Comparison of ENCODE assay signal across 10 cellular contexts in genomic region chr14:74510955-74511354, GRCh38. TPM values are rescaled to one million over a fixed set of nuclear protein-coding genes. Genes with fewer than 3 reads are reported as not detected.
A peak's percentile ranks its signal among the peaks of the same experiment; 100 is the strongest.
DNase-seq lines count a peak whose midpoint lies in the region; ATAC-seq, FAIRE-seq and TF ChIP-seq lines count a peak whose summit lies in the region.
"Had no signal": no experiment of that assay in that cellular context is flagged by ENCODE, and none has a peak within 500 bp of the region (broad histone marks: within the 10 kb centered on the region; RNA-seq: fewer than 3 reads in every experiment).

No MANE protein-coding gene starts in this region.

- ATAC-seq in A549 (peak; percentile 30 to 61; a peak in 3 of 6 replicates), HG03342 (IDR thresholded peaks at IDR 0.05; ENCODE audit: unreplicated experiment) (no peak)

- peak in 1 of 2 experiments; percentile 43 for DNase-seq in A549 (ENCODE audit: low read depth in 1 of 2, low spot score in 1 of 2)
- DNase-seq in LHCN-M2 (ENCODE audit: low read depth), result peak; percentile 64
- DNase-seq in coronary artery (ENCODE audit: low spot score), result no peak
- DNase-seq in lung microvascular endothelial cell (ENCODE audit: low read depth in 2 of 2), result peak; percentile 22 to 52
- DNase-seq in activated CD4-positive, alpha-beta T cell treated with anti-CD3 and anti-CD28 coated beads, Interleukin-2, amount 50 U/mL, for 4 hours, result no peak
- DNase-seq in activated gamma-delta T cell (lab: John Stamatoyannopoulos, UW), result no peak
- DNase-seq in NCI-H1105 treated with DMSO at 0.1 percent for 48 hours (lab: John Stamatoyannopoulos, UW), result no peak
- DNase-seq: NCI-H1048 had no signal

- CTCF ChIA-PET in A549 (lab: Yijun Ruan, JAX), result interaction anchor here (0.8 to 9.2 kb wide), 4 partner anchors 10 to 102 kb away, joined by 3 to 62 read pairs (median 4); no protein-coding TSS in a partner anchor

- TF ChIP-seq POLR2A in A549 (IDR thresholded peaks at IDR 0.05; ENCODE audit: low read length), result no peak

- H3K27ac ChIP-seq in A549 (peak overlapping the region in 1 of 2 experiments; percentile 60; a peak in 2 of 6 replicates), coronary artery (peak overlapping the region; percentile 73 to 78)

- TF ChIP-seq CTCF in A549 (IDR thresholded peaks at IDR 0.05) (no peak), coronary artery (IDR thresholded peaks at IDR 0.05) (no peak)

- no peak overlapping the region for H3K4me3 ChIP-seq in A549
- H3K4me3 ChIP-seq in coronary artery, result peak overlapping the region; percentile 17
- H3K4me3 ChIP-seq: lung had no signal

- no peaks in the 10 kb centered on the region for H3K9me3 ChIP-seq in A549

- TF ChIP-seq EP300 in A549 (IDR thresholded peaks at IDR 0.05), result no peak

- 69% methylated on average over 7 of the region's 9 CpGs for WGBS in A549 (ENCODE audit: missing lambda C conversion rate)

- H3K4me2 ChIP-seq in A549, result 0 out of 3 replicates have a peak overlapping the region, but pooled peaks have one; percentile 16

- no peak for FAIRE-seq in A549 (lab: Jason Lieb, UNC)

- H3K4me1 ChIP-seq in A549, result no peaks in the 10 kb centered on the region

- POLR2A ChIA-PET in A549 (lab: Yijun Ruan, JAX), result interaction anchor here (1.2 kb wide), 1 partner anchor 56 kb away, joined by 3 read pairs; no protein-coding TSS in a partner anchor

- no peak for TF ChIP-seq RAD21 in A549 (conservative IDR thresholded peaks at IDR 0.05 in 1 of 2, IDR thresholded peaks at IDR 0.05 in 1 of 2)

TF ChIP-seq in A549, 52 proteins besides CTCF, POLR2A, EP300 and RAD21:
- TF ChIP-seq NPAS2 (CRISPR knock-in tag; IDR thresholded peaks at IDR 0.05; ENCODE audit: borderline replicate concordance) (no peak), RARB (CRISPR knock-in tag; IDR thresholded peaks at IDR 0.05) (no peak), GATA3 (IDR thresholded peaks at IDR 0.05; ENCODE audit: borderline replicate concordance) (no peak), POLR2AphosphoS2 (conservative IDR thresholded peaks at IDR 0.05; ENCODE audit: low read length) (no peak), BCL3 (IDR thresholded peaks at IDR 0.05) (no peak), HOXB13 (CRISPR knock-in tag; IDR thresholded peaks at IDR 0.05; ENCODE audit: low read depth) (no peak), E2F6 (IDR thresholded peaks at IDR 0.05; ENCODE audit: borderline replicate concordance, low read depth) (no peak), FOXS1 (CRISPR knock-in tag; IDR thresholded peaks at IDR 0.05) (no peak), EHMT2 (IDR thresholded peaks at IDR 0.05; ENCODE audit: low read depth) (no peak), MAFK (IDR thresholded peaks at IDR 0.05; ENCODE audit: partially characterized antibody) (no peak), CEBPB (IDR thresholded peaks at IDR 0.05) (no peak), JUNB (IDR thresholded peaks at IDR 0.05) (no peak)

RNA-seq across cellular contexts. Expression of gene ISCA2, which starts 17.4 kb away (rescaled TPM):
- polyA plus RNA-seq in A549 (2011; rRNA removed) (38.8 and 49.3 TPM in 2 replicates), A549 (2017; fragmentation: RNase III; extraction: RNeasy Plus Mini Kit Qiagen cat#74134 plus additional on column Dnase treatment) (41.3 to 48.8 TPM (median 45.8 TPM) in 3 replicates)
- 35.2 and 36.4 TPM in 2 replicates for polyA plus RNA-seq in A549 (2012; cell fraction: cytosol; rRNA removed)
- polyA plus RNA-seq in A549 (2012; cell fraction: nucleus; rRNA removed), result 8.7 and 10.9 TPM in 2 replicates
- 6.5 and 6.9 TPM in 2 replicates for polyA minus RNA-seq in A549 (2011; rRNA and poly(A)+ RNA removed)
- total RNA-seq in LHCN-M2 (2014; rRNA removed) (11.7 and 19.5 TPM in 2 replicates), lung microvascular endothelial cell (8.5 and 9.2 TPM in 2 replicates)
- polyA plus RNA-seq in LHCN-M2 (2012), result 26.1 TPM

RNA-seq across cellular contexts. Expression of gene NPC2, which starts 17.9 kb away (rescaled TPM):
- polyA plus RNA-seq in A549 (2011; rRNA removed) (97.7 and 124 TPM in 2 replicates), A549 (2017; fragmentation: RNase III; extraction: RNeasy Plus Mini Kit Qiagen cat#74134 plus additional on column Dnase treatment) (345 to 465 TPM (median 457 TPM) in 3 replicates)
- 284 and 295 TPM in 2 replicates for polyA plus RNA-seq in A549 (2012; cell fraction: cytosol; rRNA removed)
- polyA plus RNA-seq in A549 (2012; cell fraction: nucleus; rRNA removed), result 193 and 247 TPM in 2 replicates
- polyA minus RNA-seq in A549 (2011; rRNA and poly(A)+ RNA removed), result 67.1 and 90.8 TPM in 2 replicates
- total RNA-seq in LHCN-M2 (2014; rRNA removed) (222 and 274 TPM in 2 replicates), lung microvascular endothelial cell (153 and 244 TPM in 2 replicates)
- 315 TPM for polyA plus RNA-seq in LHCN-M2 (2012)

Comparison
In these comparisons a context has a peak if more than half of its experiments do, and no peak if none do; other contexts are left out.
1. DNase-seq: peak in LHCN-M2 (single experiment) and lung microvascular endothelial cell (2 of 2); none in coronary artery (single experiment), activated CD4-positive, alpha-beta T cell treated with anti-CD3 and anti-CD28 coated beads, Interleukin-2, amount 50 U/mL, for 4 hours (0 of 2), activated gamma-delta T cell (single experiment) and NCI-H1105 treated with DMSO at 0.1 percent for 48 hours (single experiment).